14 cellular contexts compared by ENCODE assay signal in genomic region chr4:76851375-76851774, GRCh38. TPM values are rescaled to one million over a fixed set of nuclear protein-coding genes. Genes with fewer than 3 reads are reported as not detected.
DNase-seq lines count a peak whose midpoint lies in the region; ATAC-seq and TF ChIP-seq lines count a peak whose summit lies in the region.
"Had no signal": no experiment of that assay in that cellular context is flagged by ENCODE, and none has a peak within 500 bp of the region (broad histone marks: within the 10 kb centered on the region; RNA-seq: fewer than 3 reads in every experiment).

No MANE protein-coding gene starts in this region.

- H3K36me3 Mint-ChIP-seq in nephron progenitor cell (ENCODE audit: low read depth): peaks cover 18% of the 10 kb centered on the region
- H3K36me3 Mint-ChIP-seq: CD14-positive monocyte; CD8-positive, alpha-beta T cell had no signal

- H3K27ac Mint-ChIP-seq in nephron progenitor cell: peak overlapping the region; percentile 61
- H3K27ac Mint-ChIP-seq: CD8-positive, alpha-beta T cell had no signal

- H3K27me3 Mint-ChIP-seq in nephron progenitor cell (ENCODE audit: low read depth, poor library complexity): no peaks in the 10 kb centered on the region

- CTCF ChIA-PET in HEK293 (lab: Yijun Ruan, JAX): no interaction called here

- TF ChIP-seq CTCF in HEK293 (tag by site-specific recombination; IDR thresholded peaks at IDR 0.05): no peak
- TF ChIP-seq CTCF in fibroblast of villous mesenchyme (IDR thresholded peaks at IDR 0.05; ENCODE audit: insufficient read depth, low read depth, low read length): no peak
- no peak for TF ChIP-seq CTCF in nephron progenitor cell (IDR thresholded peaks at IDR 0.05)

- POLR2A ChIA-PET in HEK293 (lab: Yijun Ruan, JAX): no interaction called here

- H3K4me3 Mint-ChIP-seq in nephron progenitor cell: no peak overlapping the region
- H3K4me3 Mint-ChIP-seq: CD14-positive monocyte; CD8-positive, alpha-beta T cell had no signal

- H3K4me1 ChIP-seq in HEK293 (ENCODE audit: control insufficient read depth, insufficient read depth, low read length): no peaks in the 10 kb centered on the region
- H3K4me1 ChIP-seq: BE2C had no signal

- no peaks in the 10 kb centered on the region for H3K9me3 ChIP-seq in HEK293 (ENCODE audit: control insufficient read depth, insufficient read depth, low read depth, low read length)
- H3K9me3 ChIP-seq: BE2C had no signal

- H3K9me3 Mint-ChIP-seq in nephron progenitor cell: peaks cover 31% of the 10 kb centered on the region
- H3K9me3 Mint-ChIP-seq: CD8-positive, alpha-beta T cell had no signal

- no peaks in the 10 kb centered on the region for H3K36me3 ChIP-seq in HEK293 (ENCODE audit: control insufficient read depth in 2 of 2, insufficient read depth in 1 of 2, low read length in 2 of 2)
- H3K36me3 ChIP-seq: BE2C had no signal

- no peak overlapping the region; the same call in 1 of the 2 replicates for H3K27ac ChIP-seq in HEK293 (ENCODE audit: extremely low read depth, low read depth, low read length)

- ATAC-seq in HG03432 (IDR thresholded peaks at IDR 0.05; ENCODE audit: unreplicated experiment) (no peak), HG03342 (IDR thresholded peaks at IDR 0.05; ENCODE audit: unreplicated experiment) (no peak)
- ATAC-seq: A549; CD8-positive, alpha-beta T cell; K562 had no signal

- peaks cover 44% of the 10 kb centered on the region for H3K4me1 Mint-ChIP-seq in nephron progenitor cell
- H3K4me1 Mint-ChIP-seq: CD14-positive monocyte had no signal

- H3K4me3 ChIP-seq in HEK293 (ENCODE audit: low read depth, low read length) (no peak overlapping the region), fibroblast of villous mesenchyme (ENCODE audit: low read depth, low read length) (no peak overlapping the region)
- H3K4me3 ChIP-seq: A549, K562 had no signal

- DNase-seq in fibroblast of villous mesenchyme (ENCODE audit: low read depth): peak; percentile 29
- no peak for DNase-seq in nephron progenitor cell
- no peak for DNase-seq in NCI-H345 treated with DMSO at 0.1 percent for 48 hours (lab: John Stamatoyannopoulos, UW; ENCODE audit: unreplicated experiment)
- DNase-seq: BE2C; CD8-positive, alpha-beta T cell; COR-L47; DND-41; GF-D8 had no signal

TF ChIP-seq in HEK293, 187 proteins besides CTCF, POLR2A, EP300 and RAD21 (continues in another document):
- TF ChIP-seq YY1 (tag by site-specific recombination; IDR thresholded peaks at IDR 0.05) (no peak), PRDM6 (tag by site-specific recombination; IDR thresholded peaks at IDR 0.05) (peak; percentile 82), ZNF140 (tag by site-specific recombination; IDR thresholded peaks at IDR 0.05) (no peak), ZIC2 (tag by site-specific recombination; IDR thresholded peaks at IDR 0.05) (peak; percentile 48), GFI1B (tag by site-specific recombination; IDR thresholded peaks at IDR 0.05) (peak; percentile 97), ZBTB44 (tag by site-specific recombination; IDR thresholded peaks at IDR 0.05) (peak; percentile 77), ZNF645 (tag by site-specific recombination; IDR thresholded peaks at IDR 0.05) (no peak), ZNF354C (tag by site-specific recombination; IDR thresholded peaks at IDR 0.05; ENCODE audit: borderline replicate concordance, low read depth) (no peak), BCL11A (tag by site-specific recombination; IDR thresholded peaks at IDR 0.05; ENCODE audit: low read depth) (peak; percentile 39; the same call in 1 of the 2 replicates), ZNF266 (tag by site-specific recombination; IDR thresholded peaks at IDR 0.05; ENCODE audit: low read depth) (no peak), ZNF530 (tag by site-specific recombination; IDR thresholded peaks at IDR 0.05; ENCODE audit: low read depth) (no peak), ZNF24 (tag by site-specific recombination; IDR thresholded peaks at IDR 0.05) (peak; percentile 58; the same call in 1 of the 2 replicates), ZNF639 (tag by site-specific recombination; IDR thresholded peaks at IDR 0.05) (no peak), ZNF843 (tag by site-specific recombination; IDR thresholded peaks at IDR 0.05) (peak; percentile 93), ZNF701 (tag by site-specific recombination; IDR thresholded peaks at IDR 0.05) (no peak), ZBTB8A (tag by site-specific recombination; IDR thresholded peaks at IDR 0.05) (peak; percentile 48), FEZF1 (tag by site-specific recombination; IDR thresholded peaks at IDR 0.05) (peak; percentile 92), ZNF280C (tag by site-specific recombination; IDR thresholded peaks at IDR 0.05) (no peak)

RNA-seq across cellular contexts. Expression of gene SOWAHB, which starts 46.6 kb away (rescaled TPM):
- total RNA-seq in fibroblast of villous mesenchyme: under 0.01 and 0.32 TPM in 2 replicates
- total RNA-seq: CD8-positive, alpha-beta T cell; K562 had no signal
